ENCODE assay signal across 18 cellular contexts in the genomic region with DNA sequence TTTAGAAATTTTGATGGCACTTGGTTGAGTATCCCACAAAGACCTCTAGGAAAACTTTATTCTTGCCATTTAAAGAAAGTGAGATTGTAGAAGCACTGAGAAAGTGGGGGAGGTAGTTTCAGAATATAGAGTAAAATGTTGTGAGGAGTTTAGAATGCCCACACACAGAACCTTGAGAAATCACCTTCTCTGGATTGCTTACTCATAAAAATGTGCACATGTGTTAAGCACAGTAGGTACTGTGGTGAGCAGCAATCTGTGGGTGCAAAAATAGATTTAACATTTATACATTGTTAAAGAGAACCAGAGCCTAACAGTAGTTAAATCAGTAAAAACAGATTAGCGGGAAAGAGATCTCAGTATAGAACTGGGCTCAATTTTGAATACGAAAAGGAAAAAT.
A peak's percentile ranks its signal among the peaks of the same experiment; 100 is the strongest.
DNase-seq lines count a peak whose midpoint lies in the region; ATAC-seq and TF ChIP-seq lines count a peak whose summit lies in the region.
"Had no signal": no experiment of that assay in that cellular context is flagged by ENCODE, and none has a peak within 500 bp of the region (broad histone marks: within the 10 kb centered on the region; RNA-seq: fewer than 3 reads in every experiment).

No MANE protein-coding gene starts in this region.

- H3K27ac ChIP-seq in left lung: no peak overlapping the region
- H3K27ac ChIP-seq: BLaER1 had no signal

- TF ChIP-seq CTCF in left lung (IDR thresholded peaks at IDR 0.05): no peak

- DNase-seq in superior temporal gyrus (ENCODE audit: extremely low spot score): peak; percentile 59
- no peak for DNase-seq in left lung
- DNase-seq in GOT3 (lab: John Stamatoyannopoulos, UW): no peak
- no peak for DNase-seq in NCI-H748 treated with DMSO at 0.1 percent for 48 hours (lab: John Stamatoyannopoulos, UW)
- DNase-seq: 8988T; AML-193; Caco-2; CD8-positive, alpha-beta memory T cell; DND-41; GDM1; HCEC 1CT; HFFc6; Karpas-422 had no signal

- no peaks in the 10 kb centered on the region for H3K9me3 ChIP-seq in left lung
- H3K9me3 ChIP-seq: BLaER1, Caco-2 had no signal

- intact Hi-C loops in left lung (cut with DNase I): no loop called here

- no peak overlapping the region for H3K4me3 ChIP-seq in left lung
- H3K4me3 ChIP-seq: BLaER1, K562 had no signal

- no peaks in the 10 kb centered on the region for H3K36me3 ChIP-seq in left lung
- H3K36me3 ChIP-seq: BLaER1 had no signal

- no peaks in the 10 kb centered on the region for H3K27me3 ChIP-seq in left lung
- H3K27me3 ChIP-seq: BLaER1 had no signal

- ATAC-seq in GM18502 (IDR thresholded peaks at IDR 0.05; ENCODE audit: poor library complexity, unreplicated experiment) (peak; percentile 44), GM21526 (IDR thresholded peaks at IDR 0.05; ENCODE audit: low FRiP score, unreplicated experiment) (peak; percentile 58), HG02885 (IDR thresholded peaks at IDR 0.05; ENCODE audit: poor library complexity, unreplicated experiment) (peak; percentile 76), left lung (no peak)
- ATAC-seq: K562 had no signal

- H3K4me1 ChIP-seq in left lung: no peaks in the 10 kb centered on the region
- H3K4me1 ChIP-seq: BLaER1, Caco-2 had no signal
